In genomic region chr1:84997667-84998600, GRCh38 we compare ENCODE assay signal across 1 cellular context.
TF ChIP-seq lines count a peak whose summit lies in the region.

No MANE protein-coding gene starts in this region.

TF ChIP-seq in IMR-90, 13 proteins besides CTCF, POLR2A, EP300 and RAD21:
- TF ChIP-seq ELK1 (IDR thresholded peaks at IDR 0.05; ENCODE audit: borderline replicate concordance, low read depth, low read length) (no peak), MXI1 (IDR thresholded peaks at IDR 0.05; ENCODE audit: borderline replicate concordance, low read depth, low read length) (no peak), RCOR1 (IDR thresholded peaks at IDR 0.05; ENCODE audit: insufficient replicate concordance, low read length) (no peak), FOS (IDR thresholded peaks at IDR 0.05; ENCODE audit: low read depth, low read length) (no peak), USF2 (IDR thresholded peaks at IDR 0.05; ENCODE audit: low read depth, low read length) (no peak), NFE2L2 (IDR thresholded peaks at IDR 0.05; ENCODE audit: low read depth, low read length) (no peak), RFX5 (IDR thresholded peaks at IDR 0.05; ENCODE audit: low read depth, low read length) (no peak), CHD1 (IDR thresholded peaks at IDR 0.05; ENCODE audit: low read depth, low read length) (no peak), CEBPB (IDR thresholded peaks at IDR 0.05; ENCODE audit: low read depth, low read length) (no peak), MAZ (IDR thresholded peaks at IDR 0.05; ENCODE audit: borderline replicate concordance, low read depth, low read length) (no peak), SMC3 (IDR thresholded peaks at IDR 0.05; ENCODE audit: low read depth, low read length) (no peak), MAFK (IDR thresholded peaks at IDR 0.05; ENCODE audit: low read depth, low read length) (no peak), BHLHE40 (IDR thresholded peaks at IDR 0.05; ENCODE audit: low read depth, low read length) (no peak)
